In genomic region chr3:134711284-134711683, GRCh38 we compare ENCODE assay signal across 21 cellular contexts.
DNase-seq lines count a peak whose midpoint lies in the region; ATAC-seq and TF ChIP-seq lines count a peak whose summit lies in the region.
"Had no signal": no experiment of that assay in that cellular context is flagged by ENCODE, and none has a peak within 500 bp of the region (broad histone marks: within the 10 kb centered on the region; RNA-seq: fewer than 3 reads in every experiment).

No MANE protein-coding gene starts in this region.

- no peak for TF ChIP-seq CTCF in HCT116 (IDR thresholded peaks at IDR 0.05 in 2 of 3, conservative IDR thresholded peaks at IDR 0.05 in 1 of 3; ENCODE audit: borderline replicate concordance in 1 of 3, insufficient read depth in 1 of 3, low read depth in 2 of 3, low read length in 2 of 3)

- H3K9me2 ChIP-seq in HCT116 (ENCODE audit: insufficient read depth), result no peaks in the 10 kb centered on the region

- RAD21 ChIA-PET in HCT116 (lab: Charles Lee; ENCODE audit: low non-redundant PET in 1 of 2, low total read pairs in 2 of 2, uncharacterized antibody in 2 of 2, unreplicated experiment in 2 of 2), result no interaction called here

- CTCF ChIA-PET in HCT116 (lab: Charles Lee), result no interaction called here

- no peak overlapping the region; the same call in 1 of the 2 replicates for H3K4me2 ChIP-seq in HCT116 (ENCODE audit: low read length)

- H3K27ac ChIP-seq in HCT116 (ENCODE audit: low read depth, low read length), result no peak overlapping the region
- no peak overlapping the region for H3K27ac ChIP-seq in substantia nigra (ENCODE audit: low read depth, low read length, poor library complexity, severe bottlenecking)
- H3K27ac ChIP-seq: ascending aorta, neutrophil, psoas muscle, testis had no signal

- ATAC-seq in HCT116 (peak; percentile 55), HG03457 (IDR thresholded peaks at IDR 0.05; ENCODE audit: unreplicated experiment) (no peak), HG02938 (IDR thresholded peaks at IDR 0.05; ENCODE audit: unreplicated experiment) (no peak), GM19035 (IDR thresholded peaks at IDR 0.05; ENCODE audit: unreplicated experiment) (no peak)
- ATAC-seq: activated CD4-positive, alpha-beta T cell treated with anti-CD3 and anti-CD28 coated beads for 36 hours; activated T-cell treated with anti-CD3 and anti-CD28 coated beads, Interleukin-2, amount 50 U/mL, for 72 hours; CD8-positive, alpha-beta T cell; psoas muscle; Right ventricle myocardium inferior; stimulated activated naive B cell treated with anti-CD40 and anti-IgM and Interleukin-4, amounts not matched to agents 10 μg/mL and 1 μg/mL and 100 μg/mL, for 72 hours had no signal

- no peak overlapping the region for H2AFZ ChIP-seq in HCT116 (ENCODE audit: low read depth, low read length, poor library complexity, severe bottlenecking)

- H3K9me3 ChIP-seq in HCT116 (ENCODE audit: control insufficient read depth in 1 of 2, insufficient read depth in 1 of 2, low read depth in 1 of 2, low read length in 2 of 2), result no peaks in the 10 kb centered on the region
- H3K9me3 ChIP-seq: ascending aorta, MG63, neutrophil, psoas muscle, testis had no signal

- POLR2A ChIA-PET in HCT116 (lab: Charles Lee), result no interaction called here

- H3K9ac ChIP-seq in HCT116 (ENCODE audit: low read length), result no peak overlapping the region

- TF ChIP-seq POLR2A in HCT116 (IDR thresholded peaks at IDR 0.05; ENCODE audit: borderline replicate concordance, extremely low read depth, insufficient read depth, insufficient read length), result no peak

- no peaks in the 10 kb centered on the region for H3K79me2 ChIP-seq in HCT116 (ENCODE audit: insufficient read depth, low read length)

- no TSS peak for BruUV-seq in HCT116 (replicated peaks; lab: Mats Ljungman, UMichigan)

- intact Hi-C loops in HCT116 (cut with micrococcal nuclease), result no loop called here

- H3K4me1 ChIP-seq in HCT116 (ENCODE audit: control insufficient read depth in 1 of 2, insufficient read depth in 2 of 2, low read length in 2 of 2), result peaks cover 0 to 5% of the 10 kb centered on the region in 2 experiments; a peak in 2 of 4 replicates
- H3K4me1 ChIP-seq: ascending aorta, testis had no signal

- no peaks in the 10 kb centered on the region for H3K36me3 ChIP-seq in HCT116 (ENCODE audit: control insufficient read depth in 1 of 2, insufficient read depth in 2 of 2, low read length in 2 of 2)
- H3K36me3 ChIP-seq: ascending aorta, MG63, neutrophil had no signal

- no peak for TF ChIP-seq RAD21 in HCT116 (IDR thresholded peaks at IDR 0.05; ENCODE audit: low read depth)

- H3K27me3 ChIP-seq in HCT116 (ENCODE audit: insufficient read depth, low read length), result peaks cover 8% of the 10 kb centered on the region; the same call in 1 of the 2 replicates
- H3K27me3 ChIP-seq: ascending aorta, MG63, neutrophil, testis had no signal

- DNase-seq in AG08395 (ENCODE audit: low spot score), result peak; percentile 21
- DNase-seq in HCT116 (ENCODE audit: low read depth, low spot score), result peak; percentile 2
- DNase-seq in SW480 (ENCODE audit: low spot score), result peak; percentile 9
- DNase-seq in glomerular visceral epithelial cell (ENCODE audit: extremely low spot score), result peak; percentile 39
- no peak for DNase-seq in substantia nigra (lab: John Stamatoyannopoulos, UW)
- DNase-seq: activated CD4-positive, alpha-beta T cell treated with anti-CD3 and anti-CD28 coated beads for 36 hours; activated naive CD4-positive, alpha-beta T cell treated with anti-CD3 and anti-CD28 coated beads, Interleukin-2, amount 50 U/mL, for 16 hours; activated T-cell treated with anti-CD3 and anti-CD28 coated beads, Interleukin-2, amount 50 U/mL, for 72 hours; CD8-positive, alpha-beta T cell; effector CD8-positive, alpha-beta T cell; kidney glomerular epithelial cell; MG63; psoas muscle; stimulated activated naive B cell treated with anti-CD40 and anti-IgM and Interleukin-4, amounts not matched to agents 10 μg/mL and 1 μg/mL and 100 μg/mL, for 72 hours; testis had no signal

- no peaks in the 10 kb centered on the region for H4K20me1 ChIP-seq in HCT116 (ENCODE audit: insufficient read depth)

- no peak overlapping the region for H3K4me3 ChIP-seq in HCT116 (replicated peaks in 1 of 2; ENCODE audit: low read depth in 1 of 2, low read length in 2 of 2)
- H3K4me3 ChIP-seq: ascending aorta, MG63, psoas muscle, testis had no signal

TF ChIP-seq in HCT116, 20 proteins besides CTCF, POLR2A, EP300 and RAD21:
- TF ChIP-seq YY1 (IDR thresholded peaks at IDR 0.05; ENCODE audit: extremely low read depth, insufficient replicate concordance, low read depth, low read length) (no peak), CEBPB (IDR thresholded peaks at IDR 0.05; ENCODE audit: low read depth) (no peak), SRF (IDR thresholded peaks at IDR 0.05; ENCODE audit: low read depth) (no peak), ELF1 (IDR thresholded peaks at IDR 0.05; ENCODE audit: borderline replicate concordance, low read depth) (no peak), TCF7L2 (IDR thresholded peaks at IDR 0.05; ENCODE audit: borderline replicate concordance, extremely low read depth, insufficient read depth, insufficient read length) (no peak), JUND (IDR thresholded peaks at IDR 0.05) (no peak), FOSL1 (IDR thresholded peaks at IDR 0.05; ENCODE audit: low read depth) (no peak), POLR2AphosphoS5 (IDR thresholded peaks at IDR 0.05; ENCODE audit: low read depth, low read length) (no peak), EGR1 (IDR thresholded peaks at IDR 0.05; ENCODE audit: low read depth) (no peak), ZFX (IDR thresholded peaks at IDR 0.05) (no peak), ZNF274 (IDR thresholded peaks at IDR 0.05; ENCODE audit: low read depth, low read length) (no peak), CBX3 (IDR thresholded peaks at IDR 0.05; ENCODE audit: low read depth) (no peak)

Comparison
In these comparisons a context has a peak if more than half of its experiments do, and no peak if none do; other contexts are left out.
1. DNase-seq: peak in AG08395 (single experiment), HCT116 (single experiment), SW480 (single experiment) and glomerular visceral epithelial cell (single experiment); none in substantia nigra (0 of 49).